In genomic region chr11:69918938-69919650, GRCh38 we compare ENCODE assay signal across 7 cellular contexts.
DNase-seq lines count a peak whose midpoint lies in the region; ATAC-seq, FAIRE-seq and TF ChIP-seq lines count a peak whose summit lies in the region.

No MANE protein-coding gene starts in this region.

- DNase-seq in GM12891 (ENCODE audit: insufficient read length, low spot score) (peak; percentile 89), NCI-H2171 treated with DMSO at 0.1 percent for 48 hours (lab: John Stamatoyannopoulos, UW) (peak; percentile 27), dermis blood vessel endothelial cell (peak; percentile 71), lung microvascular endothelial cell (ENCODE audit: low read depth in 2 of 2) (peak; percentile 60 to 78)
- DNase-seq in activated CD4-positive, alpha-beta T cell treated with anti-CD3 and anti-CD28 coated beads, Interleukin-2, amount 50 U/mL, for 24 hours (ENCODE audit: low read depth in 1 of 2, low spot score in 1 of 2), result peak; percentile 58 to 59
- peak; percentile 37 for DNase-seq in stimulated activated CD8-positive, alpha-beta memory T cell treated with anti-CD3 and anti-CD28 coated beads, Interleukin-12 subunit alpha, Interleukin-12 subunit beta, amount 100 ng/mL, for 24 hours (ENCODE audit: extremely low read depth)

- no peak for FAIRE-seq in GM12891 (lab: Jason Lieb, UNC)

- ATAC-seq in GM21825 (IDR thresholded peaks at IDR 0.05; ENCODE audit: unreplicated experiment), result no peak

- TF ChIP-seq POLR2A in GM12891 (IDR thresholded peaks at IDR 0.05; ENCODE audit: low read depth, low read length), result no peak

TF ChIP-seq in GM12891, 5 proteins besides CTCF, POLR2A, EP300 and RAD21:
- TF ChIP-seq POU2F2 (IDR thresholded peaks at IDR 0.05; ENCODE audit: low read depth, low read length) (no peak), SPI1 (IDR thresholded peaks at IDR 0.05; ENCODE audit: low read depth, low read length) (no peak), POLR2AphosphoS5 (IDR thresholded peaks at IDR 0.05; ENCODE audit: low read depth, low read length) (no peak), PAX5 (IDR thresholded peaks at IDR 0.05; ENCODE audit: insufficient read depth, low read length, severe bottlenecking) (no peak), TAF1 (IDR thresholded peaks at IDR 0.05; ENCODE audit: low read depth, low read length) (no peak)
TF ChIP-seq in GM12891: peak in this region for 0.

Comparison
In these comparisons a context has a peak if more than half of its experiments do, and no peak if none do; other contexts are left out.
1. DNase-seq: peak in every context shown above with its lines; median percentile 89 in GM12891; 71 in dermis blood vessel endothelial cell; 69 in lung microvascular endothelial cell; 58 in activated CD4-positive, alpha-beta T cell treated with anti-CD3 and anti-CD28 coated beads, Interleukin-2, amount 50 U/mL, for 24 hours; 37 in stimulated activated CD8-positive, alpha-beta memory T cell treated with anti-CD3 and anti-CD28 coated beads, Interleukin-12 subunit alpha, Interleukin-12 subunit beta, amount 100 ng/mL, for 24 hours; 27 in NCI-H2171 treated with DMSO at 0.1 percent for 48 hours.